In genomic region chr6:16985484-16986284, GRCh38 we compare ENCODE assay signal across 13 cellular contexts.
DNase-seq lines count a peak whose midpoint lies in the region; ATAC-seq and TF ChIP-seq lines count a peak whose summit lies in the region.
"Had no signal": no experiment of that assay in that cellular context is flagged by ENCODE, and none has a peak within 500 bp of the region (broad histone marks: within the 10 kb centered on the region; RNA-seq: fewer than 3 reads in every experiment).

No MANE protein-coding gene starts in this region.

- no peak for TF ChIP-seq CTCF in fibroblast of mammary gland (conservative IDR thresholded peaks at IDR 0.05; ENCODE audit: control insufficient read depth, insufficient read depth, low read depth, low read length)
- no peak for TF ChIP-seq CTCF in osteocyte (IDR thresholded peaks at IDR 0.05)
- no peak for TF ChIP-seq CTCF in BE2C (IDR thresholded peaks at IDR 0.05; ENCODE audit: low read depth, low read length)
- no peak for TF ChIP-seq CTCF in glutamatergic neuron (IDR thresholded peaks at IDR 0.05; ENCODE audit: partially characterized antibody, unreplicated experiment)

- peak overlapping the region; percentile 69 for H3K4me2 ChIP-seq in BLaER1

- H3K27me3 ChIP-seq in BLaER1 (no peaks in the 10 kb centered on the region), BE2C (no peaks in the 10 kb centered on the region)

- H3K36me3 Mint-ChIP-seq in osteocyte (ENCODE audit: unreplicated experiment): no peaks in the 10 kb centered on the region
- peaks cover 11% of the 10 kb centered on the region for H3K36me3 Mint-ChIP-seq in glutamatergic neuron (ENCODE audit: unreplicated experiment)

- no peak overlapping the region for H3K27ac ChIP-seq in BLaER1

- H4K20me1 ChIP-seq in BLaER1: no peaks in the 10 kb centered on the region

- H3K4me3 Mint-ChIP-seq in osteocyte (ENCODE audit: unreplicated experiment) (peak overlapping the region; percentile 16), glutamatergic neuron (ENCODE audit: unreplicated experiment) (no peak overlapping the region)

- no peak overlapping the region for H3K4me3 ChIP-seq in BLaER1
- H3K4me3 ChIP-seq in fibroblast of mammary gland (ENCODE audit: control insufficient read depth, low read depth, low read length): no peak overlapping the region
- no peak overlapping the region for H3K4me3 ChIP-seq in BE2C (ENCODE audit: low read depth, low read length)
- H3K4me3 ChIP-seq: mucosa of descending colon had no signal

- H3K4me1 Mint-ChIP-seq in osteocyte (ENCODE audit: unreplicated experiment): peaks cover 10% of the 10 kb centered on the region
- no peaks in the 10 kb centered on the region for H3K4me1 Mint-ChIP-seq in glutamatergic neuron (ENCODE audit: low read depth, unreplicated experiment)

- H3K9me3 Mint-ChIP-seq in osteocyte (ENCODE audit: unreplicated experiment): peaks cover 11% of the 10 kb centered on the region
- peaks cover 2% of the 10 kb centered on the region for H3K9me3 Mint-ChIP-seq in glutamatergic neuron (ENCODE audit: unreplicated experiment)

- H3K4me1 ChIP-seq in BLaER1: peaks cover 26% of the 10 kb centered on the region
- H3K4me1 ChIP-seq in BE2C: no peaks in the 10 kb centered on the region

- H3K9me3 ChIP-seq in BLaER1 (peaks cover 28% of the 10 kb centered on the region), BE2C (no peaks in the 10 kb centered on the region)
- H3K9me3 ChIP-seq: mucosa of descending colon had no signal

- H3K27ac Mint-ChIP-seq in osteocyte (ENCODE audit: unreplicated experiment): peak overlapping the region; percentile 56
- no peak overlapping the region for H3K27ac Mint-ChIP-seq in glutamatergic neuron (ENCODE audit: unreplicated experiment)

- H3K36me3 ChIP-seq in BLaER1 (no peaks in the 10 kb centered on the region), BE2C (no peaks in the 10 kb centered on the region)

- ATAC-seq in SK-N-SH treated with all-trans-retinoic acid at 6 μM for 48 hours: peak; percentile 86
- ATAC-seq: esophagus mucosa, mucosa of descending colon had no signal

- DNase-seq in fibroblast of mammary gland (ENCODE audit: low read depth): peak; percentile 68
- DNase-seq in osteocyte (ENCODE audit: extremely low spot score, unreplicated experiment): no peak
- DNase-seq in BE2C: no peak
- DNase-seq in glutamatergic neuron: no peak
- DNase-seq in OCI-M1 (lab: John Stamatoyannopoulos, UW): no peak
- DNase-seq in DMS53 treated with DMSO at 0.1 percent for 48 hours (lab: John Stamatoyannopoulos, UW; ENCODE audit: unreplicated experiment): no peak
- DNase-seq: activated effector memory CD4-positive, alpha-beta T cell treated with Interleukin-2 at 50 U/mL for 16 hours; mucosa of descending colon; NCI-H446 treated with DMSO at 0.1 percent for 48 hours; stimulated activated CD4-positive, alpha-beta T cell treated with anti-CD3 and anti-CD28 coated beads, Interleukin-4, amount 100 ng/mL, for 4 hours had no signal

- no peak overlapping the region for H3K9ac ChIP-seq in BLaER1

- no peaks in the 10 kb centered on the region for H3K27me3 Mint-ChIP-seq in osteocyte (ENCODE audit: unreplicated experiment)
- no peaks in the 10 kb centered on the region for H3K27me3 Mint-ChIP-seq in glutamatergic neuron (ENCODE audit: unreplicated experiment)

TF ChIP-seq in SK-N-SH treated with all-trans-retinoic acid at 6 μM for 48 hours, 23 proteins besides CTCF, POLR2A, EP300 and RAD21:
- no peak for TF ChIP-seq CSDC2 (CRISPR knock-in tag; IDR thresholded peaks at IDR 0.05)
- no peak for TF ChIP-seq ISL1 (CRISPR knock-in tag; IDR thresholded peaks at IDR 0.05)
- TF ChIP-seq SNAI2 (CRISPR knock-in tag; IDR thresholded peaks at IDR 0.05): no peak
- no peak for TF ChIP-seq POU6F1 (CRISPR knock-in tag; IDR thresholded peaks at IDR 0.05; ENCODE audit: borderline replicate concordance, low read depth)
- no peak for TF ChIP-seq TCF4 (CRISPR knock-in tag; IDR thresholded peaks at IDR 0.05; ENCODE audit: borderline replicate concordance)
- no peak for TF ChIP-seq ZNF8 (CRISPR knock-in tag; IDR thresholded peaks at IDR 0.05)
- TF ChIP-seq CREB5 (CRISPR knock-in tag; IDR thresholded peaks at IDR 0.05; ENCODE audit: low read depth): no peak
- no peak for TF ChIP-seq ZC3H10 (CRISPR knock-in tag; IDR thresholded peaks at IDR 0.05)
- no peak for TF ChIP-seq GLIS3 (CRISPR knock-in tag; IDR thresholded peaks at IDR 0.05)
- no peak for TF ChIP-seq CSRNP3 (CRISPR knock-in tag; IDR thresholded peaks at IDR 0.05)
